In the genomic region with DNA sequence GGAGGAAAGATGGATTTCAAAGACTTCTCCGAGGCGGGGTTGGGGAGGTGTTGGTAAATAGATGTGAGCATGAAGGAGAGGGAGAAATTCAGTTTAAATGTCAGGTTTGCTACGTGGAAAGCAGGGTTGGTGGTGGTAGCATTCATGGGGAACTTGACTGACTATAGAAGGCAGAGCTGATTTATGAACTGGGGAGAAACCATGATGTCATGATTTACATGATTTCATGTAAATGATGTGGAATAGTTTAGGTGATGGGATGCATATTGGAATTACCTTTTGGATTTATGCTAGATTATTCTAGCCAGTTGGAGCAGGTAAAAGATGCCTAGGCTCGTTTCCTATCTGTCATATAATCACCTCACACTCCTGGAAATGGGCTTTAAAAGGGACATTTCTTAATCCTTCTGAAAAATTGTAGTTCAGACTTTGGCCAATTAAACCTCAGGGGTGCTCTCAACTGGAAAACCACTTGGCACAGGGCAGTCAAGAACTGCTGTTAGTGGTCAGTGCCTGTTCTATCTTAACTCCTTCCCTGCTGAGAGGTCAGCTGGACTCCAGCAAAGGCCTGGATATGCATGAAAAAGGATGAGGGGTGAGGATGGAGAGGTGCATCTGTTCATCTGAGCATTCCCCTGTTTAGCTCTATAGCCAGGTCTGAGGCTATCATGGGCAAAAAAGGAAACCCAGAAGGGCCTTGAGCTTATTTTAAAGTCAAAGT, we compare ENCODE assay signal across 26 cellular contexts. TPM values are rescaled to one million over a fixed set of nuclear protein-coding genes. Genes with fewer than 3 reads are reported as not detected.
A peak's percentile ranks its signal among the peaks of the same experiment; 100 is the strongest.
DNase-seq lines count a peak whose midpoint lies in the region; ATAC-seq and TF ChIP-seq lines count a peak whose summit lies in the region.
"Had no signal": no experiment of that assay in that cellular context is flagged by ENCODE, and none has a peak within 500 bp of the region (broad histone marks: within the 10 kb centered on the region; RNA-seq: fewer than 3 reads in every experiment).

No MANE protein-coding gene starts in this region.

- no peaks in the 10 kb centered on the region for H3K36me3 ChIP-seq in GM23338 (ENCODE audit: insufficient read depth)
- H3K36me3 ChIP-seq: breast epithelium, left ventricle myocardium inferior had no signal

- H3K9me3 Mint-ChIP-seq in GM23338 (no peaks in the 10 kb centered on the region; the same call in 2 of the 3 replicates), nephron progenitor cell (no peaks in the 10 kb centered on the region)
- H3K9me3 Mint-ChIP-seq: activated T-cell treated with anti-CD3 and anti-CD28 coated beads, Interleukin-2, amount 50 U/mL, for 4 hours; HFFc6; stimulated activated naive B cell treated with anti-CD40 and anti-IgM and Interleukin-4, amounts not matched to agents 10 μg/mL and 1 μg/mL and 100 μg/mL, for 72 hours had no signal

- no peak overlapping the region for H3K27ac Mint-ChIP-seq in GM23338
- peak overlapping the region; percentile 20 for H3K27ac Mint-ChIP-seq in nephron progenitor cell
- H3K27ac Mint-ChIP-seq: activated B cell treated with CpG ODN at 0.5 μM for 24 hours; CD14-positive monocyte; HFFc6; natural killer cell; stimulated activated naive B cell treated with anti-CD40 and anti-IgM and Interleukin-4, amounts not matched to agents 10 μg/mL and 1 μg/mL and 100 μg/mL, for 72 hours had no signal

- no peaks in the 10 kb centered on the region for H3K79me2 ChIP-seq in GM23338 (replicated peaks; ENCODE audit: insufficient read depth)
- H3K79me2 ChIP-seq: hepatocyte, parathyroid adenoma had no signal

- no peak overlapping the region for H2AFZ ChIP-seq in GM23338
- H2AFZ ChIP-seq: hepatocyte, parathyroid adenoma, PC-9 had no signal

- peaks cover 17% of the 10 kb centered on the region for H3K4me1 ChIP-seq in GM23338 (ENCODE audit: insufficient read depth)
- H3K4me1 ChIP-seq: breast epithelium, parathyroid adenoma had no signal

- H3K4me3 ChIP-seq in GM23338, result no peak overlapping the region
- H3K4me3 ChIP-seq in choroid plexus epithelial cell (ENCODE audit: low read depth, low read length), result no peak overlapping the region
- H3K4me3 ChIP-seq: breast epithelium, coronary artery, hepatocyte, left ventricle myocardium inferior, PC-9 had no signal

- H3K27me3 ChIP-seq in GM23338 (ENCODE audit: insufficient read depth), result no peaks in the 10 kb centered on the region
- H3K27me3 ChIP-seq: breast epithelium, hepatocyte had no signal

- no peaks in the 10 kb centered on the region for H3F3A ChIP-seq in GM23338 (replicated peaks; ENCODE audit: low read depth)

- H3K27ac ChIP-seq in GM23338 (ENCODE audit: low read depth), result no peak overlapping the region
- H3K27ac ChIP-seq: breast epithelium, coronary artery, hepatocyte, left ventricle myocardium inferior, parathyroid adenoma, PC-9 had no signal

- H3K9me2 ChIP-seq in GM23338 (ENCODE audit: insufficient read depth), result 0 out of 2 replicates have a peak, but pooled peaks cover 4% of the 10 kb centered on the region

- H3K4me1 Mint-ChIP-seq in GM23338 (peaks cover 32% of the 10 kb centered on the region), nephron progenitor cell (peaks cover 10% of the 10 kb centered on the region)
- H3K4me1 Mint-ChIP-seq: activated B cell treated with CpG ODN at 0.5 μM for 24 hours, CD14-positive monocyte, natural killer cell had no signal

- peak; percentile 74 for ATAC-seq in GM23338
- ATAC-seq: activated T-cell treated with anti-CD3 and anti-CD28 coated beads, Interleukin-2, amount 50 U/mL, for 4 hours; natural killer cell; sciatic nerve; stimulated activated naive B cell treated with anti-CD40 and anti-IgM and Interleukin-4, amounts not matched to agents 10 μg/mL and 1 μg/mL and 100 μg/mL, for 72 hours had no signal

- H3K4me2 ChIP-seq in GM23338, result no peak overlapping the region
- H3K4me2 ChIP-seq: hepatocyte, PC-9 had no signal

- no peak overlapping the region for H3K4me3 Mint-ChIP-seq in GM23338
- no peak overlapping the region for H3K4me3 Mint-ChIP-seq in nephron progenitor cell
- H3K4me3 Mint-ChIP-seq: activated B cell treated with CpG ODN at 0.5 μM for 24 hours; activated T-cell treated with anti-CD3 and anti-CD28 coated beads, Interleukin-2, amount 50 U/mL, for 4 hours; CD14-positive monocyte; HFFc6; natural killer cell; stimulated activated naive B cell treated with anti-CD40 and anti-IgM and Interleukin-4, amounts not matched to agents 10 μg/mL and 1 μg/mL and 100 μg/mL, for 72 hours had no signal

- TF ChIP-seq CTCF in GM23338 (conservative IDR thresholded peaks at IDR 0.05; ENCODE audit: low read depth in 2 of 2) (no peak), choroid plexus epithelial cell (conservative IDR thresholded peaks at IDR 0.05; ENCODE audit: low read depth, low read length) (no peak), nephron progenitor cell (IDR thresholded peaks at IDR 0.05) (no peak)

- H3K27me3 Mint-ChIP-seq in GM23338 (ENCODE audit: insufficient read depth, low read depth, poor library complexity), result peaks cover 2% of the 10 kb centered on the region
- H3K27me3 Mint-ChIP-seq in nephron progenitor cell (ENCODE audit: low read depth, poor library complexity), result peaks cover 3% of the 10 kb centered on the region
- H3K27me3 Mint-ChIP-seq: activated B cell treated with CpG ODN at 0.5 μM for 24 hours had no signal

- no peaks in the 10 kb centered on the region for H4K20me1 ChIP-seq in GM23338 (replicated peaks; ENCODE audit: insufficient read depth)

- no peak for DNase-seq in GM23338 (ENCODE audit: low spot score)
- DNase-seq in M059J (ENCODE audit: low read depth), result peak; percentile 52
- DNase-seq in choroid plexus epithelial cell (ENCODE audit: low read depth), result peak; percentile 51
- no peak for DNase-seq in nephron progenitor cell
- no peak for DNase-seq in mesenteric fat pad (ENCODE audit: low spot score)
- DNase-seq in NCI-H1930 (lab: John Stamatoyannopoulos, UW), result no peak
- DNase-seq in stimulated activated CD4-positive, alpha-beta T cell treated with anti-CD3 and anti-CD28 coated beads, Interleukin-12 subunit alpha, Interleukin-12 subunit beta, amount 100 ng/mL, for 4 hours, result no peak
- DNase-seq: activated B cell treated with CpG ODN at 0.5 μM for 24 hours; activated CD4-positive, alpha-beta T cell treated with anti-CD3 and anti-CD28 coated beads, Interleukin-2, amount 50 U/mL, for 1 hour; activated T-cell treated with anti-CD3 and anti-CD28 coated beads, Interleukin-2, amount 50 U/mL, for 4 hours; foreskin melanocyte; HFFc6; left ventricle myocardium inferior; midbrain; natural killer cell; NCI-H1092; NCI-H187 treated with DMSO at 0.1 percent for 48 hours; PC-9; SIG-M5; stimulated activated naive B cell treated with anti-CD40 and anti-IgM and Interleukin-4, amounts not matched to agents 10 μg/mL and 1 μg/mL and 100 μg/mL, for 72 hours had no signal

- H3K36me3 Mint-ChIP-seq in GM23338 (ENCODE audit: low read depth), result no peaks in the 10 kb centered on the region
- H3K36me3 Mint-ChIP-seq in nephron progenitor cell (ENCODE audit: low read depth), result no peaks in the 10 kb centered on the region
- H3K36me3 Mint-ChIP-seq: CD14-positive monocyte; natural killer cell; stimulated activated naive B cell treated with anti-CD40 and anti-IgM and Interleukin-4, amounts not matched to agents 10 μg/mL and 1 μg/mL and 100 μg/mL, for 72 hours had no signal

TF ChIP-seq in GM23338, 12 proteins besides CTCF, POLR2A, EP300 and RAD21 (continues in another document):
- TF ChIP-seq ZNF331 (CRISPR knock-in tag; IDR thresholded peaks at IDR 0.05; ENCODE audit: low read depth) (no peak), ETS1 (IDR thresholded peaks at IDR 0.05) (no peak)

RNA-seq across cellular contexts. Expression of gene BASP1, which starts 50.1 kb away (rescaled TPM):
- total RNA-seq in GM23338 (2014; rRNA removed; shearing (Covaris generic)), result 89.4 and 114 TPM in 2 replicates
- polyA plus RNA-seq in GM23338 (2016; fragmentation: Nextera tagmentation; extraction: Ambion mirVana), result 84.2 and 87.5 TPM in 2 replicates
- total RNA-seq in M059J (2014; rRNA removed; shearing (Covaris generic)), result 86.0 and 126 TPM in 2 replicates
- 46.9 TPM for total RNA-seq in mesenteric fat pad
- total RNA-seq: PC-9 had no signal

Comparison
In these comparisons a context has a peak if more than half of its experiments do, and no peak if none do; other contexts are left out.
1. DNase-seq: peak in M059J (single experiment) and choroid plexus epithelial cell (single experiment); none in GM23338 (single experiment), nephron progenitor cell (single experiment), mesenteric fat pad (single experiment), NCI-H1930 (0 of 2) and stimulated activated CD4-positive, alpha-beta T cell treated with anti-CD3 and anti-CD28 coated beads, Interleukin-12 subunit alpha, Interleukin-12 subunit beta, amount 100 ng/mL, for 4 hours (single experiment).